In genomic region chr12:2575245-2575644, GRCh38 we compare ENCODE assay signal across 33 cellular contexts.
"Had no signal": no experiment of that assay in that cellular context is flagged by ENCODE, and none has a peak within 500 bp of the region (broad histone marks: within the 10 kb centered on the region; RNA-seq: fewer than 3 reads in every experiment).

No MANE protein-coding gene starts in this region.

- DNase-seq: activated CD4-positive, alpha-beta memory T cell treated with anti-CD3 and anti-CD28 coated beads, Interleukin-2, amount 10 ng/mL, durations not matched to agents 7 days and 5 days; activated CD4-positive, alpha-beta T cell treated with anti-CD3 and anti-CD28 coated beads for 1 hour; activated CD4-positive, alpha-beta T cell treated with anti-CD3 and anti-CD28 coated beads for 48 hours; activated CD4-positive, CD25-positive, alpha-beta regulatory T cell; activated CD8-positive, alpha-beta memory T cell treated with anti-CD3 and anti-CD28 coated beads for 24 hours; activated CD8-positive, alpha-beta memory T cell treated with anti-CD3 and anti-CD28 coated beads, Interleukin-2, amount 10 ng/mL, durations not matched to agents 7 days and 5 days; activated CD8-positive, alpha-beta memory T cell treated with anti-CD3 and anti-CD28 coated beads, Interleukin-2, amount 50 U/mL, for 48 hours; activated naive CD4-positive, alpha-beta T cell treated with anti-CD3 and anti-CD28 coated beads, Interleukin-2, amount 10 ng/mL, durations not matched to agents 7 days and 5 days; activated naive CD8-positive, alpha-beta T cell treated with anti-CD3 and anti-CD28 coated beads, Interleukin-2, amount 50 U/mL, for 24 hours; anterior cingulate cortex; brain microvascular endothelial cell; Kasumi-1; KG1; MG63; MV-4-11; NCI-H1092; NCI-H1436 treated with DMSO at 0.1 percent for 48 hours; NCI-H1694 treated with DMSO at 0.1 percent for 48 hours; NCI-H2029; NCI-H2107; NCI-H226; NCI-H510A; NCI-H526; NCI-H774; SHP77; SJCRH30; T1000; WERI-Rb-1 had no signal

- H3K9me3 ChIP-seq: MG63, SJCRH30 had no signal

- H3K4me3 Mint-ChIP-seq: activated CD4-positive, alpha-beta memory T cell treated with anti-CD3 and anti-CD28 coated beads, Interleukin-2, amount 10 ng/mL, durations not matched to agents 7 days and 5 days; activated CD8-positive, alpha-beta memory T cell treated with anti-CD3 and anti-CD28 coated beads, Interleukin-2, amount 10 ng/mL, durations not matched to agents 7 days and 5 days; activated naive CD4-positive, alpha-beta T cell treated with anti-CD3 and anti-CD28 coated beads, Interleukin-2, amount 10 ng/mL, durations not matched to agents 7 days and 5 days; activated naive CD8-positive, alpha-beta T cell; activated naive CD8-positive, alpha-beta T cell treated with anti-CD3 and anti-CD28 coated beads, Interleukin-2, amount 50 U/mL, for 24 hours; central memory CD8-positive, alpha-beta T cell had no signal

- H3K27me3 ChIP-seq: brain microvascular endothelial cell, MG63, SJCRH30 had no signal

- H3K4me1 ChIP-seq: SJCRH30 had no signal

- H3K4me3 ChIP-seq: MG63, SJCRH30, SK-N-MC had no signal

- H3K9me3 Mint-ChIP-seq: activated CD4-positive, alpha-beta memory T cell treated with anti-CD3 and anti-CD28 coated beads, Interleukin-2, amount 10 ng/mL, durations not matched to agents 7 days and 5 days; activated naive CD4-positive, alpha-beta T cell treated with anti-CD3 and anti-CD28 coated beads, Interleukin-2, amount 10 ng/mL, durations not matched to agents 7 days and 5 days; activated naive CD8-positive, alpha-beta T cell treated with anti-CD3 and anti-CD28 coated beads, Interleukin-2, amount 50 U/mL, for 24 hours; activated T-helper 2 cell treated with anti-CD3 and anti-CD28 coated beads, Interferon-gamma antibody, Interleukin-2, Interleukin-4, amounts not matched to agents 10 μg/mL and 5 μg/mL and 100 μg/mL, durations not matched to agents 14 hours and 24 hours and 36 hours; central memory CD8-positive, alpha-beta T cell had no signal

- H3K27ac Mint-ChIP-seq: activated CD4-positive, alpha-beta memory T cell treated with anti-CD3 and anti-CD28 coated beads, Interleukin-2, amount 10 ng/mL, durations not matched to agents 7 days and 5 days; activated CD8-positive, alpha-beta memory T cell treated with anti-CD3 and anti-CD28 coated beads, Interleukin-2, amount 10 ng/mL, durations not matched to agents 7 days and 5 days; activated naive CD4-positive, alpha-beta T cell treated with anti-CD3 and anti-CD28 coated beads, Interleukin-2, amount 10 ng/mL, durations not matched to agents 7 days and 5 days; activated naive CD8-positive, alpha-beta T cell; activated naive CD8-positive, alpha-beta T cell treated with anti-CD3 and anti-CD28 coated beads, Interleukin-2, amount 50 U/mL, for 24 hours; activated T-helper 2 cell treated with anti-CD3 and anti-CD28 coated beads, Interferon-gamma antibody, Interleukin-2, Interleukin-4, amounts not matched to agents 10 μg/mL and 5 μg/mL and 100 μg/mL, durations not matched to agents 14 hours and 24 hours and 36 hours had no signal

- ATAC-seq: activated CD8-positive, alpha-beta memory T cell treated with anti-CD3 and anti-CD28 coated beads, Interleukin-2, amount 10 ng/mL, durations not matched to agents 7 days and 5 days; activated naive CD8-positive, alpha-beta T cell treated with anti-CD3 and anti-CD28 coated beads, Interleukin-2, amount 50 U/mL, for 24 hours; Panc1 had no signal

- H3K4me1 Mint-ChIP-seq: activated CD4-positive, alpha-beta memory T cell treated with anti-CD3 and anti-CD28 coated beads, Interleukin-2, amount 10 ng/mL, durations not matched to agents 7 days and 5 days; activated CD8-positive, alpha-beta memory T cell treated with anti-CD3 and anti-CD28 coated beads, Interleukin-2, amount 10 ng/mL, durations not matched to agents 7 days and 5 days; activated naive CD4-positive, alpha-beta T cell treated with anti-CD3 and anti-CD28 coated beads, Interleukin-2, amount 10 ng/mL, durations not matched to agents 7 days and 5 days; activated naive CD8-positive, alpha-beta T cell treated with anti-CD3 and anti-CD28 coated beads, Interleukin-2, amount 50 U/mL, for 24 hours; central memory CD8-positive, alpha-beta T cell had no signal

- H3K27ac ChIP-seq: brain microvascular endothelial cell, SJCRH30, SK-N-MC had no signal

- H3K36me3 Mint-ChIP-seq: activated CD8-positive, alpha-beta memory T cell treated with anti-CD3 and anti-CD28 coated beads, Interleukin-2, amount 10 ng/mL, durations not matched to agents 7 days and 5 days; activated naive CD4-positive, alpha-beta T cell treated with anti-CD3 and anti-CD28 coated beads, Interleukin-2, amount 10 ng/mL, durations not matched to agents 7 days and 5 days; activated naive CD8-positive, alpha-beta T cell had no signal

- H3K36me3 ChIP-seq: brain microvascular endothelial cell, MG63, SJCRH30, WERI-Rb-1 had no signal
